26 cellular contexts compared by ENCODE assay signal in the genomic region with DNA sequence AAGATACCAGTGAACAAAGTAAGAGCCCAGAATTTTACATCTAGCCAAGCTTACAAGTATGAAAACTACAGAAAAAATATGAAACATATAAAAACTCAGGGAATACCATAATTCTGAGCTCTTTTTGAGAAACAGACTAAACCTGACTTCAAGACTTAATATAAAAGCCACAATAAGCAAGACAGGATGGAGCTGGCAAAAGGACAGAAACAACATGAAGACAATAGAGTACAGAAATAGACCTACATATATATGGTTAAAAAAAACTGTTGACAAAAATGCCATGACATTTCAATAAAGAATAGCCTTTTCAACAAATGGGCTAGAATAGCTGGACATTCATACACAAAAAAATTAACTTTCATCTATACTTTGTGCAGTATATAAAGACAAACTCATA.
"Had no signal": no experiment of that assay in that cellular context is flagged by ENCODE, and none has a peak within 500 bp of the region (broad histone marks: within the 10 kb centered on the region; RNA-seq: fewer than 3 reads in every experiment).

No MANE protein-coding gene starts in this region.

- H3K4me3 ChIP-seq: body of pancreas had no signal

- H3K27me3 ChIP-seq: body of pancreas had no signal

- ATAC-seq: activated CD8-positive, alpha-beta memory T cell treated with anti-CD3 and anti-CD28 coated beads, Interleukin-2, amount 10 ng/mL, durations not matched to agents 7 days and 5 days; body of pancreas; T-helper 17 cell; WTC11 had no signal

- H3K4me1 Mint-ChIP-seq: activated CD8-positive, alpha-beta memory T cell treated with anti-CD3 and anti-CD28 coated beads, Interleukin-2, amount 10 ng/mL, durations not matched to agents 7 days and 5 days; activated naive CD4-positive, alpha-beta T cell treated with anti-CD3 and anti-CD28 coated beads, Interleukin-2, amount 10 ng/mL, durations not matched to agents 7 days and 5 days; activated naive CD8-positive, alpha-beta T cell treated with anti-CD3 and anti-CD28 coated beads for 36 hours; WTC11 had no signal

- H3K4me3 Mint-ChIP-seq: activated CD8-positive, alpha-beta memory T cell treated with anti-CD3 and anti-CD28 coated beads, Interleukin-2, amount 10 ng/mL, durations not matched to agents 7 days and 5 days; activated naive CD4-positive, alpha-beta T cell treated with anti-CD3 and anti-CD28 coated beads, Interleukin-2, amount 10 ng/mL, durations not matched to agents 7 days and 5 days; activated naive CD8-positive, alpha-beta T cell treated with anti-CD3 and anti-CD28 coated beads for 36 hours; activated T-cell treated with anti-CD3 and anti-CD28 coated beads, Interleukin-2, amount 50 U/mL, for 24 hours; IgD-negative memory B cell; T-helper 17 cell; WTC11 had no signal

- H3K9me3 ChIP-seq: body of pancreas had no signal

- DNase-seq: activated CD4-positive, alpha-beta T cell treated with anti-CD3 and anti-CD28 coated beads for 48 hours; activated CD4-positive, alpha-beta T cell treated with anti-CD3 and anti-CD28 coated beads, Interleukin-2, amount 50 U/mL, for 48 hours; activated CD4-positive, CD25-positive, alpha-beta regulatory T cell treated with anti-CD3 and anti-CD28 coated beads, Interleukin-2, amount 50 U/mL, for 72 hours; activated CD8-positive, alpha-beta memory T cell treated with anti-CD3 and anti-CD28 coated beads, Interleukin-2, amount 10 ng/mL, durations not matched to agents 7 days and 5 days; activated gamma-delta T cell treated with Interleukin-2 at 50 U/mL for 16 hours; activated naive CD4-positive, alpha-beta T cell treated with anti-CD3 and anti-CD28 coated beads, Interleukin-2, amount 10 ng/mL, durations not matched to agents 7 days and 5 days; activated naive CD8-positive, alpha-beta T cell treated with anti-CD3 and anti-CD28 coated beads for 36 hours; activated T-cell treated with anti-CD3 and anti-CD28 coated beads, Interleukin-2, amount 50 U/mL, for 24 hours; anterior cingulate cortex; body of pancreas; KG1; NCI-H1092; NCI-H1417; NCI-H2029; NCI-H2107; NCI-H2171 treated with DMSO at 0.1 percent for 48 hours; NCI-H226; NCI-H526 treated with DMSO at 0.1 percent for 48 hours; NCI-H82; SIG-M5; T-helper 17 cell; T-helper 9 cell had no signal

- H3K27ac ChIP-seq: body of pancreas had no signal

- H3K27ac Mint-ChIP-seq: activated CD8-positive, alpha-beta memory T cell treated with anti-CD3 and anti-CD28 coated beads, Interleukin-2, amount 10 ng/mL, durations not matched to agents 7 days and 5 days; activated naive CD4-positive, alpha-beta T cell treated with anti-CD3 and anti-CD28 coated beads, Interleukin-2, amount 10 ng/mL, durations not matched to agents 7 days and 5 days; activated naive CD8-positive, alpha-beta T cell treated with anti-CD3 and anti-CD28 coated beads for 36 hours; activated T-cell treated with anti-CD3 and anti-CD28 coated beads, Interleukin-2, amount 50 U/mL, for 24 hours; activated T-helper 2 cell treated with anti-CD3 and anti-CD28 coated beads, Interferon-gamma antibody, Interleukin-2, Interleukin-4, amounts not matched to agents 10 μg/mL and 5 μg/mL and 100 μg/mL, durations not matched to agents 14 hours and 24 hours and 36 hours; T-helper 17 cell; WTC11 had no signal

- H3K27me3 Mint-ChIP-seq: activated CD8-positive, alpha-beta memory T cell treated with anti-CD3 and anti-CD28 coated beads, Interleukin-2, amount 10 ng/mL, durations not matched to agents 7 days and 5 days; activated naive CD4-positive, alpha-beta T cell treated with anti-CD3 and anti-CD28 coated beads, Interleukin-2, amount 10 ng/mL, durations not matched to agents 7 days and 5 days; activated naive CD8-positive, alpha-beta T cell treated with anti-CD3 and anti-CD28 coated beads for 36 hours; activated T-cell treated with anti-CD3 and anti-CD28 coated beads, Interleukin-2, amount 50 U/mL, for 24 hours; IgD-negative memory B cell; T-helper 17 cell had no signal

- H3K4me1 ChIP-seq: body of pancreas had no signal

- FAIRE-seq: bronchial epithelial cell had no signal
